17 cellular contexts compared by ENCODE assay signal in genomic region chr11:84498016-84498415, GRCh38.
A peak's percentile ranks its signal among the peaks of the same experiment; 100 is the strongest.
DNase-seq lines count a peak whose midpoint lies in the region; ATAC-seq and FAIRE-seq lines count a peak whose summit lies in the region.
"Had no signal": no experiment of that assay in that cellular context is flagged by ENCODE, and none has a peak within 500 bp of the region (broad histone marks: within the 10 kb centered on the region; RNA-seq: fewer than 3 reads in every experiment).

No MANE protein-coding gene starts in this region.

- ATAC-seq in HG03139 (IDR thresholded peaks at IDR 0.05; ENCODE audit: unreplicated experiment), result no peak
- ATAC-seq: gastrocnemius medialis had no signal

- no peak for FAIRE-seq in RCC 7860 (lab: Jason Lieb, UNC)
- FAIRE-seq: GM19239 had no signal

- DNase-seq in EH (ENCODE audit: low read depth) (peak; percentile 25), RCC 7860 (ENCODE audit: low spot score) (peak; percentile 5), fibroblast of peridontal ligament (ENCODE audit: extremely low read depth) (peak; percentile 45), renal cortical epithelial cell (ENCODE audit: low read depth) (peak; percentile 11), mesenteric fat pad (ENCODE audit: low spot score) (no peak)
- DNase-seq in NK-92 treated with Interleukin-12 subunit alpha and Interleukin-12 subunit beta, amount 100 ng/mL, for 24 hours (lab: John Stamatoyannopoulos, UW), result no peak
- DNase-seq: activated CD4-positive, alpha-beta T cell treated with anti-CD3 and anti-CD28 coated beads, Interleukin-2, amount 10 ng/mL, durations not matched to agents 7 days and 5 days; activated T-cell treated with anti-CD3 and anti-CD28 coated beads, Interleukin-2, amount 50 U/mL, for 1 hour; endodermal cell; gastrocnemius medialis; HCEC 1CT; mammary epithelial cell; NCI-H1694; SIG-M5; T1000 had no signal

Comparison
In these comparisons a context has a peak if more than half of its experiments do, and no peak if none do; other contexts are left out.
1. DNase-seq: peak in EH (single experiment), RCC 7860 (single experiment), fibroblast of peridontal ligament (single experiment) and renal cortical epithelial cell (single experiment); none in mesenteric fat pad (single experiment) and NK-92 treated with Interleukin-12 subunit alpha and Interleukin-12 subunit beta, amount 100 ng/mL, for 24 hours (single experiment).